Comparison of ENCODE assay signal across 23 cellular contexts in genomic region chr15:94838281-94838680, GRCh38.
"Had no signal": no experiment of that assay in that cellular context is flagged by ENCODE, and none has a peak within 500 bp of the region (broad histone marks: within the 10 kb centered on the region; RNA-seq: fewer than 3 reads in every experiment).

No MANE protein-coding gene starts in this region.

- H3K9ac ChIP-seq: SK-N-SH had no signal

- H3K36me3 ChIP-seq: MG63 had no signal

- FAIRE-seq: HepG2 had no signal

- H3K27me3 ChIP-seq: MG63 had no signal

- H3K27ac ChIP-seq: RWPE1 had no signal

- H3K4me2 ChIP-seq: SK-N-SH had no signal

- H3K4me3 ChIP-seq: MG63 had no signal

- DNase-seq: IMR-90; Karpas-422; KG1; MG63; NCI-H1092; NCI-H1436; NCI-H187; NCI-H2029; NCI-H2081 treated with DMSO at 0.1 percent for 48 hours; NCI-H2171; NCI-H226; NCI-H446; NCI-H510A; NCI-H524 treated with DMSO at 0.1 percent for 48 hours; NCI-H69; NCI-H774; NK-92 treated with Interleukin-12 subunit alpha and Interleukin-12 subunit beta, amount 100 ng/mL, for 24 hours; PC-3; SHP77; SK-N-SH had no signal

- ATAC-seq: HepG2, Panc1, PC-3 had no signal
